In the genomic region with DNA sequence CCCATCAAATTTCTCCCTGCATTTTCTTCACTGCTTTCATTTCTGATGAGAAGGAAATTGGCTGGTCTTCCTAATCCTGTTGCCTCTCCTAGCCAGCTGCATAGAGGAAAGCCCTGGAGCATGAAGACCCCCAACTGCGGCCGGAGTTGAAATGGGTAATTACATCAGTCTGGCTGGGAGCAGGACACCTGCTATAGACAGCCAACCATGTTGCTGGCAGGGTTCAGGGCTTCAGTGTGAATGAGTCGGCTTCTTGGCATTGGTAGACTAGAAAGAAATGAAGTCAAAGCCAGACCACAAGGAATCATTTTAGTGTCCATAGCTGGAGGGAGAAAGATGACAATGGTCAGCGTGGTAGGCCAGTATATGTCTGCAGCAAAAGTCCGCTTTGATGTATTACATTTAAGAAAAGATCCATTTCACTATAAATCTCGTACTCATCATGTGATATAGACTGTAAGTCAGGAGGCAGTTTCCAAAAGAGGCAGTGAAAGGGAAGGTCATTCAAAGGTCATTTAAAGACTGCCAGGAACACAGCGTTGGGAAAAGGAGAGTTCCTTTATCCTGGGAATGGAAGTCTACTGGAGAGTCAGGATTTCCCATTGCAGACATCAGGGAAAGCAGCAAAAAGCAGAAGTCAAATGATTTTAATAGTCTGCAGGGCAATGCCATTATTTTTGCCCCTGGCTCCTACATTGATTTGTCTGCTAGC, we compare ENCODE assay signal across 10 cellular contexts.
A peak's percentile ranks its signal among the peaks of the same experiment; 100 is the strongest.
DNase-seq lines count a peak whose midpoint lies in the region; ATAC-seq and TF ChIP-seq lines count a peak whose summit lies in the region.
"Had no signal": no experiment of that assay in that cellular context is flagged by ENCODE, and none has a peak within 500 bp of the region (broad histone marks: within the 10 kb centered on the region; RNA-seq: fewer than 3 reads in every experiment).

No MANE protein-coding gene starts in this region.

- 71% methylated on average over 5 of the region's 7 CpGs for WGBS in mesenchymal stem cell
- 30 to 54% methylated on average over 2 to 7 of the region's 7 CpGs for WGBS in gastroesophageal sphincter (ENCODE audit: low coverage in 1 of 2), 2 donors

- no peak overlapping the region for H3K4me2 ChIP-seq in mesenchymal stem cell (ENCODE audit: low read length, poor library complexity, severe bottlenecking)

- H2BK12ac ChIP-seq in mesenchymal stem cell (ENCODE audit: low read length in 2 of 2), result peak overlapping the region; percentile 9 to 32

- in situ Hi-C loops in astrocyte of the cerebellum (cut with HindIII; ENCODE audit: low sequenced_read_pairs), result no loop called here

- no peak overlapping the region for H2BK5ac ChIP-seq in mesenchymal stem cell (ENCODE audit: low read depth, low read length, poor library complexity, severe bottlenecking)

- H3K27me3 Mint-ChIP-seq in natural killer cell treated with Interleukin-12 subunit alpha and Interleukin-12 subunit beta and Interleukin-15 and Interleukin-18, amount 100 ng/mL, for 72 hours, result peaks cover 15 to 30% of the 10 kb centered on the region in 2 donors

- H2BK120ac ChIP-seq in mesenchymal stem cell (ENCODE audit: low read depth, low read length), result no peak overlapping the region

- H3K18ac ChIP-seq in mesenchymal stem cell (ENCODE audit: low read depth in 1 of 2, low read length in 2 of 2), result no peak overlapping the region

- H3K9ac ChIP-seq in mesenchymal stem cell (ENCODE audit: low read length), result no peak overlapping the region

- no peak for TF ChIP-seq POLR2A in gastroesophageal sphincter (IDR thresholded peaks at IDR 0.05)

- H3K36me3 ChIP-seq in mesenchymal stem cell (ENCODE audit: control insufficient read depth in 1 of 2, insufficient read depth in 2 of 2, low read depth in 1 of 2, low read length in 2 of 2), result peaks cover 0 to 2% of the 10 kb centered on the region in 2 experiments
- H3K36me3 ChIP-seq in gastroesophageal sphincter, result no peaks in the 10 kb centered on the region

- H3K9me3 ChIP-seq in mesenchymal stem cell (ENCODE audit: control insufficient read depth, low read length) (no peaks in the 10 kb centered on the region), gastroesophageal sphincter (no peaks in the 10 kb centered on the region)

- H3K36me3 Mint-ChIP-seq in natural killer cell treated with Interleukin-12 subunit alpha and Interleukin-12 subunit beta and Interleukin-15 and Interleukin-18, amount 100 ng/mL, for 72 hours, result no peaks in the 10 kb centered on the region
- H3K36me3 Mint-ChIP-seq: CD4-positive, alpha-beta memory T cell had no signal

- H2AK5ac ChIP-seq in mesenchymal stem cell (ENCODE audit: low read length, severe bottlenecking), result peak overlapping the region; percentile 5

- H2BK15ac ChIP-seq in mesenchymal stem cell (ENCODE audit: low read depth, poor library complexity, severe bottlenecking), result no peak overlapping the region

- H4K91ac ChIP-seq in mesenchymal stem cell (ENCODE audit: low read length), result no peak overlapping the region

- no peak overlapping the region for H2AFZ ChIP-seq in mesenchymal stem cell (ENCODE audit: low read depth, low read length)

- H3K27ac Mint-ChIP-seq in natural killer cell treated with Interleukin-12 subunit alpha and Interleukin-12 subunit beta and Interleukin-15 and Interleukin-18, amount 100 ng/mL, for 72 hours, result no peak overlapping the region
- H3K27ac Mint-ChIP-seq: CD4-positive, alpha-beta memory T cell had no signal

- ATAC-seq in HG03565 (IDR thresholded peaks at IDR 0.05; ENCODE audit: unreplicated experiment) (no peak), gastroesophageal sphincter (no peak)
- ATAC-seq in natural killer cell treated with Interleukin-12 subunit alpha and Interleukin-12 subunit beta and Interleukin-15 and Interleukin-18, amount 100 ng/mL, for 72 hours, result no peak

- no peak for TF ChIP-seq EP300 in gastroesophageal sphincter (IDR thresholded peaks at IDR 0.05)

- H3K4me3 ChIP-seq in astrocyte of the cerebellum (ENCODE audit: low read depth, low read length) (no peak overlapping the region), mesenchymal stem cell (ENCODE audit: insufficient read depth in 1 of 2, low read depth in 1 of 2, low read length in 2 of 2) (no peak overlapping the region), gastroesophageal sphincter (no peak overlapping the region)

- H3K4me1 Mint-ChIP-seq in natural killer cell treated with Interleukin-12 subunit alpha and Interleukin-12 subunit beta and Interleukin-15 and Interleukin-18, amount 100 ng/mL, for 72 hours (ENCODE audit: low read depth in 2 of 2), result no peaks in the 10 kb centered on the region
- H3K4me1 Mint-ChIP-seq: CD4-positive, alpha-beta memory T cell had no signal

- H4K8ac ChIP-seq in mesenchymal stem cell (ENCODE audit: low read length), result no peak overlapping the region

- no peak overlapping the region for H3K4me3 Mint-ChIP-seq in natural killer cell treated with Interleukin-12 subunit alpha and Interleukin-12 subunit beta and Interleukin-15 and Interleukin-18, amount 100 ng/mL, for 72 hours
- H3K4me3 Mint-ChIP-seq: CD4-positive, alpha-beta memory T cell had no signal

- DNase-seq in EH (ENCODE audit: low read depth) (peak; percentile 73), NCI-H146 treated with DMSO at 0.1 percent for 48 hours (lab: John Stamatoyannopoulos, UW; ENCODE audit: unreplicated experiment) (peak; percentile 90), astrocyte of the cerebellum (ENCODE audit: low read depth) (peak; percentile 88), mesenchymal stem cell (no peak), SHP77 (lab: John Stamatoyannopoulos, UW) (no peak)
- DNase-seq in natural killer cell treated with Interleukin-12 subunit alpha and Interleukin-12 subunit beta and Interleukin-15 and Interleukin-18, amount 100 ng/mL, for 72 hours (ENCODE audit: low spot score), result no peak
- DNase-seq: CD4-positive, alpha-beta memory T cell; NCI-H2171 treated with DMSO at 0.1 percent for 48 hours had no signal

- H3K27me3 ChIP-seq in mesenchymal stem cell (ENCODE audit: control insufficient read depth in 1 of 2, insufficient read depth in 1 of 2, low read length in 2 of 2) (no peaks in the 10 kb centered on the region), gastroesophageal sphincter (no peaks in the 10 kb centered on the region)

- H3K27ac ChIP-seq in mesenchymal stem cell (ENCODE audit: low read length, poor library complexity, severe bottlenecking) (peak overlapping the region; percentile 2), gastroesophageal sphincter (peak overlapping the region in 1 of 4 donors; percentile 61)

- no peak overlapping the region for H3K23ac ChIP-seq in mesenchymal stem cell (ENCODE audit: low read length in 2 of 2)

- H3K14ac ChIP-seq in mesenchymal stem cell (ENCODE audit: low read length in 2 of 2), result no peak overlapping the region

- no peaks in the 10 kb centered on the region for H3K9me3 Mint-ChIP-seq in natural killer cell treated with Interleukin-12 subunit alpha and Interleukin-12 subunit beta and Interleukin-15 and Interleukin-18, amount 100 ng/mL, for 72 hours
- H3K9me3 Mint-ChIP-seq: CD4-positive, alpha-beta memory T cell had no signal

- H3K4ac ChIP-seq in mesenchymal stem cell (ENCODE audit: low read depth in 1 of 2, low read length in 2 of 2), result no peak overlapping the region

- TF ChIP-seq CTCF in astrocyte of the cerebellum (IDR thresholded peaks at IDR 0.05; ENCODE audit: low read depth, low read length, missing control alignments) (no peak), gastroesophageal sphincter (IDR thresholded peaks at IDR 0.05) (no peak)

- H3K79me1 ChIP-seq in mesenchymal stem cell (replicated peaks; ENCODE audit: low read length, poor library complexity, severe bottlenecking), result no peaks in the 10 kb centered on the region

- peaks cover 2% of the 10 kb centered on the region for H3K4me1 ChIP-seq in mesenchymal stem cell (ENCODE audit: control insufficient read depth, insufficient read depth, low read depth, low read length)
- peaks cover 2 to 38% (median 6%) of the 10 kb centered on the region in 3 donors for H3K4me1 ChIP-seq in gastroesophageal sphincter

Comparison
In these comparisons a context has a peak if more than half of its experiments do, and no peak if none do; other contexts are left out.
1. DNase-seq: peak in EH (single experiment), NCI-H146 treated with DMSO at 0.1 percent for 48 hours (single experiment) and astrocyte of the cerebellum (single experiment); none in mesenchymal stem cell (single experiment), natural killer cell treated with Interleukin-12 subunit alpha and Interleukin-12 subunit beta and Interleukin-15 and Interleukin-18, amount 100 ng/mL, for 72 hours (single experiment) and SHP77 (0 of 2).